ENCODE assay signal across 22 cellular contexts in the genomic region with DNA sequence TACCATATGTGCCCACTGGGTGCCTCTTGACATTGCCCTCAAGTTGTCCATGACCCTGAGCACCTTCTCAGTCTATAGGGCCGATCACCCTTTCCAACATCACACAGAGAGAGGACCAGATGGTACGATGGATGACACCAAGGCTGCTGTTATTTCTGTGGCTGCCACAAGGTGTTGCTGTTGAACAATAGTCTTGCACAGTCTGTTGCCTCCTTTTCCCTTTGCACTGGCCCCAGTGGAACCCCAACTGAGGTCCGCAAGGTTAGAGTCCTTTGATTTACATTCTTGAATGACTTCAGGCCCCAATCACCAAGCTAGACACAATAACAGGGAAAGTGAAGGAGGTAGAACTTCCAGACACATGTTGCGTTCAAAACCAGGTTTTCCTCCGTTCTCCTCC. TPM values are rescaled to one million over a fixed set of nuclear protein-coding genes. Genes with fewer than 3 reads are reported as not detected.
DNase-seq lines count a peak whose midpoint lies in the region; ATAC-seq and TF ChIP-seq lines count a peak whose summit lies in the region.
"Had no signal": no experiment of that assay in that cellular context is flagged by ENCODE, and none has a peak within 500 bp of the region (broad histone marks: within the 10 kb centered on the region; RNA-seq: fewer than 3 reads in every experiment).

No MANE protein-coding gene starts in this region.

- no peaks in the 10 kb centered on the region for H3K79me2 ChIP-seq in OCI-LY7 (ENCODE audit: insufficient read depth, low read depth, low read length)

- H3K36me3 Mint-ChIP-seq in activated CD8-positive, alpha-beta T cell treated with anti-CD3 and anti-CD28 coated beads for 36 hours (ENCODE audit: low read depth), result no peaks in the 10 kb centered on the region
- H3K36me3 Mint-ChIP-seq in activated CD8-positive, alpha-beta T cell treated with anti-CD3 and anti-CD28 coated beads, Interleukin-2, amount 10 ng/mL, durations not matched to agents 7 days and 5 days (ENCODE audit: low read depth), result no peaks in the 10 kb centered on the region
- H3K36me3 Mint-ChIP-seq: activated CD8-positive, alpha-beta memory T cell treated with anti-CD3 and anti-CD28 coated beads, Interleukin-2, amount 10 ng/mL, durations not matched to agents 7 days and 5 days had no signal

- no peak overlapping the region for H3K4me2 ChIP-seq in OCI-LY7 (ENCODE audit: low read length)
- H3K4me2 ChIP-seq: PC-9 had no signal

- no peaks in the 10 kb centered on the region for H3K27me3 ChIP-seq in Peyer's patch

- CTCF ChIA-PET in activated CD8-positive, alpha-beta T cell treated with anti-CD3 and anti-CD28 coated beads for 36 hours (lab: Charles Lee), result interaction anchor here (1.0 to 1.2 kb wide), 2 partner anchors 11 to 31 kb away, joined by 3 read pairs; no protein-coding TSS in a partner anchor
- CTCF ChIA-PET in activated CD8-positive, alpha-beta T cell treated with anti-CD3 and anti-CD28 coated beads, Interleukin-2, amount 10 ng/mL, durations not matched to agents 7 days and 5 days (lab: Charles Lee), result no interaction called here
- CTCF ChIA-PET in OCI-LY7 (lab: Charles Lee; ENCODE audit: unreplicated experiment), result interaction anchor here (0.5 kb wide), 1 partner anchor 134 kb away, joined by 3 read pairs; no protein-coding TSS in a partner anchor

- intact Hi-C loops in activated CD8-positive, alpha-beta T cell treated with anti-CD3 and anti-CD28 coated beads for 36 hours (cut with micrococcal nuclease), result no loop called here
- intact Hi-C loops in OCI-LY7 (cut with micrococcal nuclease; ENCODE audit: unreplicated experiment), result no loop called here

- no peak for TF ChIP-seq POLR2A in Peyer's patch (IDR thresholded peaks at IDR 0.05)

- H3K9me3 ChIP-seq in OCI-LY7 (ENCODE audit: low read length), result 0 out of 2 replicates have a peak, but pooled peaks cover 4% of the 10 kb centered on the region
- no peaks in the 10 kb centered on the region for H3K9me3 ChIP-seq in Peyer's patch

- H3K9me3 Mint-ChIP-seq in activated CD8-positive, alpha-beta T cell treated with anti-CD3 and anti-CD28 coated beads for 36 hours, result peaks cover 22% of the 10 kb centered on the region
- H3K9me3 Mint-ChIP-seq in activated CD8-positive, alpha-beta T cell treated with anti-CD3 and anti-CD28 coated beads, Interleukin-2, amount 10 ng/mL, durations not matched to agents 7 days and 5 days (ENCODE audit: insufficient read depth), result peaks cover 8% of the 10 kb centered on the region

- no peaks in the 10 kb centered on the region for H3K4me1 Mint-ChIP-seq in activated CD8-positive, alpha-beta T cell treated with anti-CD3 and anti-CD28 coated beads for 36 hours (ENCODE audit: low read depth)
- no peaks in the 10 kb centered on the region for H3K4me1 Mint-ChIP-seq in activated CD8-positive, alpha-beta T cell treated with anti-CD3 and anti-CD28 coated beads, Interleukin-2, amount 10 ng/mL, durations not matched to agents 7 days and 5 days (ENCODE audit: low read depth)
- H3K4me1 Mint-ChIP-seq: activated CD8-positive, alpha-beta memory T cell treated with anti-CD3 and anti-CD28 coated beads, Interleukin-2, amount 10 ng/mL, durations not matched to agents 7 days and 5 days; brain; nephron had no signal

- TF ChIP-seq CTCF in activated CD8-positive, alpha-beta T cell treated with anti-CD3 and anti-CD28 coated beads for 36 hours (IDR thresholded peaks at IDR 0.05), result peak; percentile 31
- TF ChIP-seq CTCF in OCI-LY7 (conservative IDR thresholded peaks at IDR 0.05; ENCODE audit: low read length) (peak; percentile 64), epithelial cell of proximal tubule (conservative IDR thresholded peaks at IDR 0.05; ENCODE audit: low read depth, low read length) (peak; percentile 41), Peyer's patch (IDR thresholded peaks at IDR 0.05) (no peak)

- H3K27me3 Mint-ChIP-seq in activated CD8-positive, alpha-beta T cell treated with anti-CD3 and anti-CD28 coated beads for 36 hours, result peaks cover 10% of the 10 kb centered on the region
- H3K27me3 Mint-ChIP-seq in activated CD8-positive, alpha-beta T cell treated with anti-CD3 and anti-CD28 coated beads, Interleukin-2, amount 10 ng/mL, durations not matched to agents 7 days and 5 days (ENCODE audit: low read depth), result no peaks in the 10 kb centered on the region
- H3K27me3 Mint-ChIP-seq: activated CD8-positive, alpha-beta memory T cell treated with anti-CD3 and anti-CD28 coated beads, Interleukin-2, amount 10 ng/mL, durations not matched to agents 7 days and 5 days had no signal

- H3K4me1 ChIP-seq in OCI-LY7 (ENCODE audit: insufficient read depth, low read length, poor library complexity, severe bottlenecking) (no peaks in the 10 kb centered on the region), Peyer's patch (no peaks in the 10 kb centered on the region)
- H3K4me1 ChIP-seq: HAP-1, suprapubic skin had no signal

- no peak overlapping the region for H3K27ac ChIP-seq in OCI-LY7 (ENCODE audit: low read depth, low read length, poor library complexity, severe bottlenecking)
- H3K27ac ChIP-seq in Peyer's patch, result no peak overlapping the region
- H3K27ac ChIP-seq: PC-9, suprapubic skin had no signal

- H4K20me1 ChIP-seq in OCI-LY7 (ENCODE audit: insufficient read depth, low read length), result no peaks in the 10 kb centered on the region

- no peak overlapping the region for H3K27ac Mint-ChIP-seq in activated CD8-positive, alpha-beta T cell treated with anti-CD3 and anti-CD28 coated beads for 36 hours
- H3K27ac Mint-ChIP-seq in activated CD8-positive, alpha-beta T cell treated with anti-CD3 and anti-CD28 coated beads, Interleukin-2, amount 10 ng/mL, durations not matched to agents 7 days and 5 days, result no peak overlapping the region
- H3K27ac Mint-ChIP-seq: activated CD8-positive, alpha-beta memory T cell treated with anti-CD3 and anti-CD28 coated beads, Interleukin-2, amount 10 ng/mL, durations not matched to agents 7 days and 5 days; brain; nephron had no signal

- DNase-seq in activated CD8-positive, alpha-beta T cell treated with anti-CD3 and anti-CD28 coated beads for 36 hours, result no peak
- no peak for DNase-seq in activated CD8-positive, alpha-beta T cell treated with anti-CD3 and anti-CD28 coated beads, Interleukin-2, amount 10 ng/mL, durations not matched to agents 7 days and 5 days
- DNase-seq in OCI-LY7 (ENCODE audit: low spot score) (peak; percentile 3), epithelial cell of proximal tubule (ENCODE audit: low read depth) (no peak), Peyer's patch (no peak), GM19240 (ENCODE audit: insufficient read length, low spot score) (no peak), NCI-H2029 treated with DMSO at 0.1 percent for 48 hours (lab: John Stamatoyannopoulos, UW) (no peak)
- DNase-seq: activated CD8-positive, alpha-beta memory T cell treated with anti-CD3 and anti-CD28 coated beads, Interleukin-2, amount 10 ng/mL, durations not matched to agents 7 days and 5 days; activated gamma-delta T cell treated with Interleukin-2 at 50 U/mL for 16 hours; Calu3; foreskin melanocyte; IMR-90; NCI-H1436; NCI-H510A; PC-9; SW 1271 had no signal

- H3K4me3 ChIP-seq in OCI-LY7 (ENCODE audit: low read depth, low read length, poor library complexity, severe bottlenecking) (no peak overlapping the region), epithelial cell of proximal tubule (ENCODE audit: low read depth, low read length) (no peak overlapping the region), Peyer's patch (no peak overlapping the region)
- H3K4me3 ChIP-seq: HAP-1, PC-9, suprapubic skin had no signal

- POLR2A ChIA-PET in activated CD8-positive, alpha-beta T cell treated with anti-CD3 and anti-CD28 coated beads for 36 hours (lab: Charles Lee), result no interaction called here
- POLR2A ChIA-PET in activated CD8-positive, alpha-beta T cell treated with anti-CD3 and anti-CD28 coated beads, Interleukin-2, amount 10 ng/mL, durations not matched to agents 7 days and 5 days (lab: Charles Lee), result no interaction called here
- POLR2A ChIA-PET in OCI-LY7 (lab: Charles Lee), result no interaction called here

- no peak overlapping the region for H3K4me3 Mint-ChIP-seq in activated CD8-positive, alpha-beta T cell treated with anti-CD3 and anti-CD28 coated beads for 36 hours
- no peak overlapping the region for H3K4me3 Mint-ChIP-seq in activated CD8-positive, alpha-beta T cell treated with anti-CD3 and anti-CD28 coated beads, Interleukin-2, amount 10 ng/mL, durations not matched to agents 7 days and 5 days
- H3K4me3 Mint-ChIP-seq: activated CD8-positive, alpha-beta memory T cell treated with anti-CD3 and anti-CD28 coated beads, Interleukin-2, amount 10 ng/mL, durations not matched to agents 7 days and 5 days; brain; nephron had no signal

- no peak for ATAC-seq in activated CD8-positive, alpha-beta T cell treated with anti-CD3 and anti-CD28 coated beads for 36 hours
- ATAC-seq in activated CD8-positive, alpha-beta T cell treated with anti-CD3 and anti-CD28 coated beads, Interleukin-2, amount 10 ng/mL, durations not matched to agents 7 days and 5 days, result no peak
- no peak for ATAC-seq in GM21723 (IDR thresholded peaks at IDR 0.05; ENCODE audit: unreplicated experiment)
- ATAC-seq: activated CD8-positive, alpha-beta memory T cell treated with anti-CD3 and anti-CD28 coated beads, Interleukin-2, amount 10 ng/mL, durations not matched to agents 7 days and 5 days; sciatic nerve had no signal

- BruUV-seq in OCI-LY7 (replicated peaks; lab: Mats Ljungman, UMichigan), result no TSS peak

- H3K36me3 ChIP-seq in OCI-LY7 (ENCODE audit: insufficient read depth, low read length) (no peaks in the 10 kb centered on the region), Peyer's patch (no peaks in the 10 kb centered on the region)
- H3K36me3 ChIP-seq: HAP-1, suprapubic skin had no signal

- no peak overlapping the region for H2AFZ ChIP-seq in OCI-LY7 (ENCODE audit: low read length)
- H2AFZ ChIP-seq: PC-9 had no signal

- H3K9me2 ChIP-seq in OCI-LY7 (ENCODE audit: insufficient read depth, low read length), result no peaks in the 10 kb centered on the region

RNA-seq across cellular contexts. Expression of gene TINCR, which starts 52.0 kb away (rescaled TPM):
- total RNA-seq in activated CD8-positive, alpha-beta T cell treated with anti-CD3 and anti-CD28 coated beads for 36 hours, result under 1 TPM; 0.38 to 0.50 TPM
- under 1 TPM; 0.26 to 0.68 TPM for total RNA-seq in activated CD8-positive, alpha-beta T cell treated with anti-CD3 and anti-CD28 coated beads, Interleukin-2, amount 10 ng/mL, durations not matched to agents 7 days and 5 days
- total RNA-seq in OCI-LY7 (2014; rRNA removed; shearing (Covaris generic)), result 0.41 and 0.60 TPM in 2 replicates
- total RNA-seq in OCI-LY7 (2022) (1.2 and 2.1 TPM in 2 replicates), epithelial cell of proximal tubule (0.36 TPM in 1 of 2 replicates, not detected in the other), Peyer's patch (1 to 10 TPM in 2 of 4 donors, under 1 TPM in 1, not detected in 1; 0.67 to 2.6 (median 1.2) TPM)
- total RNA-seq: IMR-90 had no signal

Comparison
In these comparisons a context has a peak if more than half of its experiments do, and no peak if none do; other contexts are left out.
1. CTCF ChIP-seq: peak in activated CD8-positive, alpha-beta T cell treated with anti-CD3 and anti-CD28 coated beads for 36 hours (single experiment), OCI-LY7 (single experiment) and epithelial cell of proximal tubule (single experiment); none in Peyer's patch (0 of 6).